1 cellular context compared by ENCODE assay signal in genomic region chr16:69316595-69317034, GRCh38.
TF ChIP-seq lines count a peak whose summit lies in the region.

No MANE protein-coding gene starts in this region.

TF ChIP-seq in GM12878, 131 proteins besides CTCF, POLR2A, EP300 and RAD21:
- no peak for TF ChIP-seq CBX3 (IDR thresholded peaks at IDR 0.05; ENCODE audit: borderline replicate concordance, low read depth)
- no peak for TF ChIP-seq ZBTB4 (CRISPR knock-in tag; IDR thresholded peaks at IDR 0.05)
- no peak for TF ChIP-seq BRCA1 (IDR thresholded peaks at IDR 0.05; ENCODE audit: low read depth, low read length)
- no peak for TF ChIP-seq FOXK2 (IDR thresholded peaks at IDR 0.05)
- no peak for TF ChIP-seq ETV6 (conservative IDR thresholded peaks at IDR 0.05 in 1 of 2, IDR thresholded peaks at IDR 0.05 in 1 of 2; ENCODE audit: borderline replicate concordance in 1 of 2, low read depth in 1 of 2)
